Comparison of ENCODE assay signal across 12 cellular contexts in genomic region chr12:1995205-1995896, GRCh38. TPM values are rescaled to one million over a fixed set of nuclear protein-coding genes. Genes with fewer than 3 reads are reported as not detected.
DNase-seq lines count a peak whose midpoint lies in the region; ATAC-seq and FAIRE-seq lines count a peak whose summit lies in the region.
"Had no signal": no experiment of that assay in that cellular context is flagged by ENCODE, and none has a peak within 500 bp of the region (broad histone marks: within the 10 kb centered on the region; RNA-seq: fewer than 3 reads in every experiment).

No MANE protein-coding gene starts in this region.

- H3K27me3 ChIP-seq in HUES64 (ENCODE audit: insufficient read depth, low read length) = no peaks in the 10 kb centered on the region
- H3K27me3 ChIP-seq: dorsolateral prefrontal cortex had no signal

- peaks cover 55% of the 10 kb centered on the region for H3K36me3 Mint-ChIP-seq in activated T-helper 17 cell treated with anti-CD3 and anti-CD28 coated beads, Interleukin-2, amount 50 U/mL, for 72 hours (ENCODE audit: low read depth)
- peaks cover 37% of the 10 kb centered on the region for H3K36me3 Mint-ChIP-seq in stimulated activated memory B cell treated with anti-CD40 and anti-IgM and Interleukin-4, amounts not matched to agents 10 μg/mL and 1 μg/mL and 100 μg/mL, for 72 hours

- no peaks in the 10 kb centered on the region for H3K9me3 Mint-ChIP-seq in activated T-helper 17 cell treated with anti-CD3 and anti-CD28 coated beads, Interleukin-2, amount 50 U/mL, for 72 hours
- H3K9me3 Mint-ChIP-seq in stimulated activated memory B cell treated with anti-CD40 and anti-IgM and Interleukin-4, amounts not matched to agents 10 μg/mL and 1 μg/mL and 100 μg/mL, for 72 hours = no peaks in the 10 kb centered on the region

- H3K27ac ChIP-seq in HUES64 (ENCODE audit: low read depth, low read length) = peak overlapping the region; percentile 68
- H3K27ac ChIP-seq: dorsolateral prefrontal cortex had no signal

- H3K4me1 ChIP-seq in HUES64 (ENCODE audit: insufficient read depth, low read length) = peaks cover 35% of the 10 kb centered on the region

- H3K4me3 Mint-ChIP-seq in activated T-helper 17 cell treated with anti-CD3 and anti-CD28 coated beads, Interleukin-2, amount 50 U/mL, for 72 hours = peak overlapping the region; percentile 24
- H3K4me3 Mint-ChIP-seq in stimulated activated memory B cell treated with anti-CD40 and anti-IgM and Interleukin-4, amounts not matched to agents 10 μg/mL and 1 μg/mL and 100 μg/mL, for 72 hours = no peak overlapping the region

- peak; percentile 71 for ATAC-seq in activated T-helper 17 cell treated with anti-CD3 and anti-CD28 coated beads, Interleukin-2, amount 50 U/mL, for 72 hours (replicated peaks)
- peak; percentile 90 for ATAC-seq in stimulated activated memory B cell treated with anti-CD40 and anti-IgM and Interleukin-4, amounts not matched to agents 10 μg/mL and 1 μg/mL and 100 μg/mL, for 72 hours

- peaks cover 40% of the 10 kb centered on the region for H3K36me3 ChIP-seq in HUES64 (ENCODE audit: insufficient read depth, low read length)

- H3K9ac ChIP-seq in HUES64 (ENCODE audit: low read depth, low read length) = no peak overlapping the region

- H3K27me3 Mint-ChIP-seq in activated T-helper 17 cell treated with anti-CD3 and anti-CD28 coated beads, Interleukin-2, amount 50 U/mL, for 72 hours = no peaks in the 10 kb centered on the region
- no peaks in the 10 kb centered on the region for H3K27me3 Mint-ChIP-seq in stimulated activated memory B cell treated with anti-CD40 and anti-IgM and Interleukin-4, amounts not matched to agents 10 μg/mL and 1 μg/mL and 100 μg/mL, for 72 hours

- peaks cover 22% of the 10 kb centered on the region for H3K4me1 Mint-ChIP-seq in activated T-helper 17 cell treated with anti-CD3 and anti-CD28 coated beads, Interleukin-2, amount 50 U/mL, for 72 hours
- H3K4me1 Mint-ChIP-seq in stimulated activated memory B cell treated with anti-CD40 and anti-IgM and Interleukin-4, amounts not matched to agents 10 μg/mL and 1 μg/mL and 100 μg/mL, for 72 hours = peaks cover 13% of the 10 kb centered on the region

- DNase-seq in GM18507 (ENCODE audit: extremely low spot score, insufficient read length, low read depth) (no peak), 8988T (no peak), activated gamma-delta T cell treated with Interleukin-2 at 50 U/mL for 16 hours (no peak), glomerular visceral epithelial cell (ENCODE audit: extremely low spot score) (no peak)
- DNase-seq: activated CD4-positive, alpha-beta T cell treated with anti-CD3 and anti-CD28 coated beads, Interleukin-2, amount 50 U/mL, for 4 hours; amygdala; dorsolateral prefrontal cortex; NCI-H1436 treated with DMSO at 0.1 percent for 48 hours had no signal

- peak; percentile 54 for FAIRE-seq in GM18507 (lab: Jason Lieb, UNC)

- no peaks in the 10 kb centered on the region for H3K9me3 ChIP-seq in HUES64 (ENCODE audit: insufficient read depth, low read depth, low read length)

- no peak overlapping the region; the same call in 1 of the 2 replicates for H3K4me3 ChIP-seq in HUES64 (ENCODE audit: low read length)
- H3K4me3 ChIP-seq: dorsolateral prefrontal cortex had no signal

- H3K27ac Mint-ChIP-seq in activated T-helper 17 cell treated with anti-CD3 and anti-CD28 coated beads, Interleukin-2, amount 50 U/mL, for 72 hours = peak overlapping the region; percentile 89
- H3K27ac Mint-ChIP-seq in stimulated activated memory B cell treated with anti-CD40 and anti-IgM and Interleukin-4, amounts not matched to agents 10 μg/mL and 1 μg/mL and 100 μg/mL, for 72 hours = peak overlapping the region; percentile 13

- WGBS in HUES64 = 84% methylated on average over 4 of the region's 4 CpGs

RNA-seq across cellular contexts. Expression of gene DCP1B, which starts 8.9 kb away (rescaled TPM):
- 17.8 TPM for polyA plus RNA-seq in HUES64 (2013, experiment 1 of 2)
- 23.7 TPM for polyA plus RNA-seq in HUES64 (2013, experiment 2 of 2)
- total RNA-seq in activated T-helper 17 cell treated with anti-CD3 and anti-CD28 coated beads, Interleukin-2, amount 50 U/mL, for 72 hours = 10 to 100 TPM; 16.9 to 19.7 TPM

RNA-seq across cellular contexts. Expression of gene CACNA1C, which starts 57.4 kb away (rescaled TPM):
- 0.45 TPM for polyA plus RNA-seq in HUES64 (2013, experiment 1 of 2)
- polyA plus RNA-seq in HUES64 (2013, experiment 2 of 2) = 0.32 TPM
- total RNA-seq in activated T-helper 17 cell treated with anti-CD3 and anti-CD28 coated beads, Interleukin-2, amount 50 U/mL, for 72 hours = under 1 TPM; 0.04 to 0.21 TPM
- total RNA-seq: HT1080 had no signal
